Comparison of ENCODE assay signal across 11 cellular contexts in the genomic region with DNA sequence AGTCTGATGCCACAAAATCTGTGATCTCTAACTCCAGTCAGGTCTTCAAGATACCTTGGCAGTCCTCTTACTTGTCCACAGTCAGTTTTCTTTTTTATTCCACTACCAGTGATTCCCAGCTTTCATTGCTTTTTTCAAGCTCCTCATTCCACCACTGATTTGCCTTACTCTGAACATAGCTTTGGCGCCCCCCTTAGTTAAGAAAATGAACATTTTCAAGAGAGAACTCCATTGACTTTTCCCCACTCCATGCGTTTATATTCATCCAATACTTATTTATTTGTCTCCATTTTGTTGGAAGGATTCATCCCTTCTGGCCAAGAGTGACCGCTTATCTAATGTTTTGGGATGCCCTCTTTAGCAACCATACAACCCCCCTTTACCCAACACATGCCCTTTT. TPM values are rescaled to one million over a fixed set of nuclear protein-coding genes. Genes with fewer than 3 reads are reported as not detected.
DNase-seq lines count a peak whose midpoint lies in the region; ATAC-seq, FAIRE-seq and TF ChIP-seq lines count a peak whose summit lies in the region.
"Had no signal": no experiment of that assay in that cellular context is flagged by ENCODE, and none has a peak within 500 bp of the region (broad histone marks: within the 10 kb centered on the region; RNA-seq: fewer than 3 reads in every experiment).

No MANE protein-coding gene starts in this region.

- no peak overlapping the region for H3K4me3 Mint-ChIP-seq in astrocyte (ENCODE audit: unreplicated experiment)
- no peak overlapping the region for H3K4me3 Mint-ChIP-seq in nephron

- H3K4me3 ChIP-seq in Loucy (ENCODE audit: low read length, poor library complexity, severe bottlenecking) (no peak overlapping the region), astrocyte (ENCODE audit: insufficient read depth, low read depth, low read length) (no peak overlapping the region)
- H3K4me3 ChIP-seq: breast epithelium, SJCRH30 had no signal

- H3K4me2 ChIP-seq in Loucy (ENCODE audit: low read depth, low read length, poor library complexity, severe bottlenecking) (no peak overlapping the region), astrocyte (ENCODE audit: low read length) (no peak overlapping the region)

- H3K4me1 ChIP-seq in Loucy (ENCODE audit: insufficient read depth, low read length, poor library complexity, severe bottlenecking) = no peaks in the 10 kb centered on the region
- H3K4me1 ChIP-seq in astrocyte (ENCODE audit: insufficient read depth, low read length) = peaks cover 29% of the 10 kb centered on the region
- H3K4me1 ChIP-seq: breast epithelium had no signal

- H3K9ac ChIP-seq in Loucy (ENCODE audit: low read depth, low read length, poor library complexity, severe bottlenecking) = no peak overlapping the region
- H3K9ac ChIP-seq in astrocyte (ENCODE audit: low read length) = no peak overlapping the region

- DNase-seq in astrocyte (ENCODE audit: low read depth) = no peak
- DNase-seq in ureter (ENCODE audit: low spot score) = no peak

- no peak overlapping the region for H3K27ac Mint-ChIP-seq in astrocyte (ENCODE audit: unreplicated experiment)
- no peak overlapping the region for H3K27ac Mint-ChIP-seq in nephron

- H3K36me3 ChIP-seq in Loucy (ENCODE audit: insufficient read depth, low read length) = no peaks in the 10 kb centered on the region; the same call in 1 of the 2 replicates
- H3K36me3 ChIP-seq in astrocyte (ENCODE audit: insufficient read depth, low read length) = peaks cover 71% of the 10 kb centered on the region
- H3K36me3 ChIP-seq: breast epithelium, neutrophil had no signal

- peaks cover 44% of the 10 kb centered on the region for H3K36me3 Mint-ChIP-seq in astrocyte (ENCODE audit: low read depth, unreplicated experiment)
- peaks cover 76% of the 10 kb centered on the region for H3K36me3 Mint-ChIP-seq in nephron (ENCODE audit: low read depth)

- ATAC-seq in GM21723 (IDR thresholded peaks at IDR 0.05; ENCODE audit: unreplicated experiment) (no peak), HG03139 (IDR thresholded peaks at IDR 0.05; ENCODE audit: unreplicated experiment) (no peak), HG02642 (IDR thresholded peaks at IDR 0.05; ENCODE audit: poor library complexity, unreplicated experiment) (no peak)

- no peaks in the 10 kb centered on the region for H3F3A ChIP-seq in Loucy (ENCODE audit: low read depth)

- peaks cover 25% of the 10 kb centered on the region for H3K4me1 Mint-ChIP-seq in astrocyte (ENCODE audit: low read depth, unreplicated experiment)
- peaks cover 30% of the 10 kb centered on the region for H3K4me1 Mint-ChIP-seq in nephron

- FAIRE-seq in G401.6 (lab: Jason Lieb, UNC) (peak; percentile 21), astrocyte (lab: Jason Lieb, UNC) (no peak)

- no peaks in the 10 kb centered on the region for H3K27me3 Mint-ChIP-seq in astrocyte (ENCODE audit: low read depth, unreplicated experiment)
- H3K27me3 Mint-ChIP-seq in nephron (ENCODE audit: low read depth) = no peaks in the 10 kb centered on the region

- H4K20me1 ChIP-seq in Loucy (ENCODE audit: insufficient read depth, low read length, poor library complexity, severe bottlenecking) = no peaks in the 10 kb centered on the region
- H4K20me1 ChIP-seq in astrocyte (ENCODE audit: insufficient read depth, low read length) = no peaks in the 10 kb centered on the region

- H3K79me2 ChIP-seq in Loucy (ENCODE audit: insufficient read depth, low read length) (no peaks in the 10 kb centered on the region), astrocyte (ENCODE audit: insufficient read depth, low read length) (peaks cover 8% of the 10 kb centered on the region)

- no peak overlapping the region for H2AFZ ChIP-seq in Loucy (ENCODE audit: low read length)
- H2AFZ ChIP-seq in astrocyte (ENCODE audit: low read depth, low read length) = no peak overlapping the region

- no peaks in the 10 kb centered on the region for H3K9me2 ChIP-seq in Loucy (replicated peaks; ENCODE audit: low read depth, low read length)

- H3K27me3 ChIP-seq in Loucy (ENCODE audit: insufficient read depth, low read length, poor library complexity, severe bottlenecking) (no peaks in the 10 kb centered on the region), astrocyte (ENCODE audit: insufficient read depth, low read length) (no peaks in the 10 kb centered on the region)
- H3K27me3 ChIP-seq: breast epithelium, neutrophil, SJCRH30 had no signal

- H3K9me3 Mint-ChIP-seq in astrocyte (ENCODE audit: unreplicated experiment) (no peaks in the 10 kb centered on the region), nephron (peaks cover 4% of the 10 kb centered on the region)

- H3K9me3 ChIP-seq in Loucy (ENCODE audit: insufficient read depth, low read depth, low read length) = no peaks in the 10 kb centered on the region
- H3K9me3 ChIP-seq in astrocyte (ENCODE audit: insufficient read depth, low read depth, low read length) = no peaks in the 10 kb centered on the region
- H3K9me3 ChIP-seq: breast epithelium, neutrophil, SJCRH30 had no signal

- no peak overlapping the region for H3K27ac ChIP-seq in astrocyte (ENCODE audit: low read depth, low read length)
- H3K27ac ChIP-seq: breast epithelium, neutrophil, SJCRH30 had no signal

- TF ChIP-seq CTCF in Loucy (conservative IDR thresholded peaks at IDR 0.05; ENCODE audit: low read length) (peak; percentile 68), astrocyte (IDR thresholded peaks at IDR 0.05; ENCODE audit: insufficient read depth, low read depth, low read length) (peak; percentile 33), nephron (IDR thresholded peaks at IDR 0.05; ENCODE audit: unreplicated experiment in 3 of 3) (peak; percentile 30 to 37 (median 35))

RNA-seq across cellular contexts. Expression of a gene that starts 33.9 kb away (rescaled TPM):
- total RNA-seq in astrocyte = 47.9 and 50.2 TPM in 2 replicates
- 53.6 TPM for total RNA-seq in ureter
